ENCODE assay signal across 30 cellular contexts in the genomic region with DNA sequence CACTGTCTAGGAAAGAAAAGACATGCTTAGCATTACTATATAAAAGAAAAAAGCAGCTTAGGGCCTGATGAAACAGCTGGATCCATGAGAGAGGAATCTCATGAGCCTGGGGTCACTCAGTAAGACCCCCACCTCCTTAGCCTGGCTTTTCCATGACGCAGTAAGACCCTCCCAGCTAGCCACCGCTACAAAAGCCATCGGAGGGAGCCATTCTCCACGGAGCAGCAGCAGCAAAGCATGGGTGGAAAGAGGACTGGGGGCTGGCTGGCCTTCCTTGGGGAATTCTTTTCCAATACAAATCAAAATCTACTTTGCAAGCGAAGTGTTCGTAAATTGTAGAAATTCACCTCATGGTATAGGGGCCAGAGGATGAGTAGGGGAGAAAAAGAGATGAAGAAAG.
"Had no signal": no experiment of that assay in that cellular context is flagged by ENCODE, and none has a peak within 500 bp of the region (broad histone marks: within the 10 kb centered on the region; RNA-seq: fewer than 3 reads in every experiment).

No MANE protein-coding gene starts in this region.

- DNase-seq: activated CD4-positive, alpha-beta memory T cell treated with anti-CD3 and anti-CD28 coated beads, Interleukin-2, amount 10 ng/mL, durations not matched to agents 7 days and 5 days; activated CD4-positive, alpha-beta T cell treated with anti-CD3 and anti-CD28 coated beads for 1 hour; activated CD4-positive, alpha-beta T cell treated with anti-CD3 and anti-CD28 coated beads for 4 hours; activated CD4-positive, alpha-beta T cell treated with anti-CD3 and anti-CD28 coated beads, Interleukin-2, amount 10 ng/mL, durations not matched to agents 7 days and 5 days; activated CD4-positive, alpha-beta T cell treated with anti-CD3 and anti-CD28 coated beads, Interleukin-2, amount 50 U/mL, for 4 hours; activated CD8-positive, alpha-beta memory T cell treated with anti-CD3 and anti-CD28 coated beads, Interleukin-2, amount 50 U/mL, for 48 hours; activated gamma-delta T cell; activated naive CD4-positive, alpha-beta T cell; activated naive CD4-positive, alpha-beta T cell treated with anti-CD3 and anti-CD28 coated beads, Interleukin-2, amount 10 ng/mL, durations not matched to agents 7 days and 5 days; activated T-cell treated with anti-CD3 and anti-CD28 coated beads for 4 hours; activated T-cell treated with anti-CD3 and anti-CD28 coated beads, Interleukin-2, amount 50 U/mL, for 24 hours; activated T-cell treated with anti-CD3 and anti-CD28 coated beads, Interleukin-2, amount 50 U/mL, for 72 hours; amniotic stem cell; anterior cingulate cortex; brain microvascular endothelial cell; dorsolateral prefrontal cortex; effector memory CD4-positive, alpha-beta T cell; erythroblast; foreskin keratinocyte; gastrocnemius medialis; heart right ventricle; T-helper 1 cell; T-helper 17 cell; T1000 had no signal

- H3K4me1 ChIP-seq: esophagus muscularis mucosa, foreskin keratinocyte, gastrocnemius medialis, heart right ventricle had no signal

- H3K9me3 ChIP-seq: esophagus muscularis mucosa, gastrocnemius medialis, heart right ventricle had no signal

- H3K4me3 ChIP-seq: coronary artery, dorsolateral prefrontal cortex, esophagus muscularis mucosa, gastrocnemius medialis, heart right ventricle had no signal

- H3K27ac ChIP-seq: brain microvascular endothelial cell, coronary artery, dorsolateral prefrontal cortex, esophagus muscularis mucosa, foreskin keratinocyte, gastrocnemius medialis, heart right ventricle had no signal

- H3K4me1 Mint-ChIP-seq: activated CD4-positive, alpha-beta memory T cell treated with anti-CD3 and anti-CD28 coated beads, Interleukin-2, amount 10 ng/mL, durations not matched to agents 7 days and 5 days; activated CD4-positive, alpha-beta T cell treated with anti-CD3 and anti-CD28 coated beads, Interleukin-2, amount 10 ng/mL, durations not matched to agents 7 days and 5 days; activated naive CD4-positive, alpha-beta T cell treated with anti-CD3 and anti-CD28 coated beads, Interleukin-2, amount 10 ng/mL, durations not matched to agents 7 days and 5 days; central memory CD8-positive, alpha-beta T cell had no signal

- H3K36me3 Mint-ChIP-seq: activated naive CD4-positive, alpha-beta T cell treated with anti-CD3 and anti-CD28 coated beads, Interleukin-2, amount 10 ng/mL, durations not matched to agents 7 days and 5 days had no signal

- H3K4me3 Mint-ChIP-seq: activated CD4-positive, alpha-beta memory T cell treated with anti-CD3 and anti-CD28 coated beads, Interleukin-2, amount 10 ng/mL, durations not matched to agents 7 days and 5 days; activated CD4-positive, alpha-beta T cell treated with anti-CD3 and anti-CD28 coated beads, Interleukin-2, amount 10 ng/mL, durations not matched to agents 7 days and 5 days; activated naive CD4-positive, alpha-beta T cell treated with anti-CD3 and anti-CD28 coated beads, Interleukin-2, amount 10 ng/mL, durations not matched to agents 7 days and 5 days; activated naive CD8-positive, alpha-beta T cell; activated T-cell treated with anti-CD3 and anti-CD28 coated beads, Interleukin-2, amount 50 U/mL, for 24 hours; activated T-cell treated with anti-CD3 and anti-CD28 coated beads, Interleukin-2, amount 50 U/mL, for 72 hours; central memory CD8-positive, alpha-beta T cell; dendritic cell treated with granulocyte-macrophage colony-stimulating factor and Interleukin-4, amounts not matched to agents 40 ng/mL and 50 ng/mL, for 4 days; T-helper 17 cell; T-helper 2 cell treated with Interferon-gamma antibody and Interleukin-4, amounts not matched to agents 5 μg/mL and 100 μg/mL, for 36 hours had no signal

- H3K27me3 Mint-ChIP-seq: activated CD4-positive, alpha-beta memory T cell treated with anti-CD3 and anti-CD28 coated beads, Interleukin-2, amount 10 ng/mL, durations not matched to agents 7 days and 5 days had no signal

- ATAC-seq: activated T-cell treated with anti-CD3 and anti-CD28 coated beads, Interleukin-2, amount 50 U/mL, for 72 hours; foreskin keratinocyte; gastrocnemius medialis; heart right ventricle; T-helper 17 cell had no signal

- H3K36me3 ChIP-seq: brain microvascular endothelial cell, esophagus muscularis mucosa, gastrocnemius medialis, heart right ventricle had no signal

- H3K27ac Mint-ChIP-seq: activated CD4-positive, alpha-beta memory T cell treated with anti-CD3 and anti-CD28 coated beads, Interleukin-2, amount 10 ng/mL, durations not matched to agents 7 days and 5 days; activated CD4-positive, alpha-beta T cell treated with anti-CD3 and anti-CD28 coated beads, Interleukin-2, amount 10 ng/mL, durations not matched to agents 7 days and 5 days; activated naive CD4-positive, alpha-beta T cell treated with anti-CD3 and anti-CD28 coated beads, Interleukin-2, amount 10 ng/mL, durations not matched to agents 7 days and 5 days; activated naive CD8-positive, alpha-beta T cell; activated T-cell treated with anti-CD3 and anti-CD28 coated beads, Interleukin-2, amount 50 U/mL, for 24 hours; activated T-cell treated with anti-CD3 and anti-CD28 coated beads, Interleukin-2, amount 50 U/mL, for 72 hours; dendritic cell treated with granulocyte-macrophage colony-stimulating factor and Interleukin-4, amounts not matched to agents 40 ng/mL and 50 ng/mL, for 4 days; T-helper 17 cell; T-helper 2 cell treated with Interferon-gamma antibody and Interleukin-4, amounts not matched to agents 5 μg/mL and 100 μg/mL, for 36 hours had no signal

- H3K27me3 ChIP-seq: brain microvascular endothelial cell, esophagus muscularis mucosa, foreskin keratinocyte, gastrocnemius medialis had no signal

- H3K9me3 Mint-ChIP-seq: activated CD4-positive, alpha-beta memory T cell treated with anti-CD3 and anti-CD28 coated beads, Interleukin-2, amount 10 ng/mL, durations not matched to agents 7 days and 5 days; activated CD4-positive, alpha-beta T cell treated with anti-CD3 and anti-CD28 coated beads, Interleukin-2, amount 10 ng/mL, durations not matched to agents 7 days and 5 days; activated naive CD4-positive, alpha-beta T cell treated with anti-CD3 and anti-CD28 coated beads, Interleukin-2, amount 10 ng/mL, durations not matched to agents 7 days and 5 days; activated T-cell treated with anti-CD3 and anti-CD28 coated beads, Interleukin-2, amount 50 U/mL, for 24 hours; central memory CD8-positive, alpha-beta T cell; dendritic cell treated with granulocyte-macrophage colony-stimulating factor and Interleukin-4, amounts not matched to agents 40 ng/mL and 50 ng/mL, for 4 days; T-helper 2 cell treated with Interferon-gamma antibody and Interleukin-4, amounts not matched to agents 5 μg/mL and 100 μg/mL, for 36 hours had no signal
